Comparison of ENCODE assay signal across 8 cellular contexts in genomic region chr15:83919319-83919830, GRCh38.
A peak's percentile ranks its signal among the peaks of the same experiment; 100 is the strongest.
DNase-seq lines count a peak whose midpoint lies in the region; ATAC-seq and TF ChIP-seq lines count a peak whose summit lies in the region.
"Had no signal": no experiment of that assay in that cellular context is flagged by ENCODE, and none has a peak within 500 bp of the region (broad histone marks: within the 10 kb centered on the region; RNA-seq: fewer than 3 reads in every experiment).

No MANE protein-coding gene starts in this region.

- intact Hi-C loops in esophagus squamous epithelium (cut with DNase I): no loop called here

- no peak overlapping the region for H3K4me3 ChIP-seq in esophagus squamous epithelium
- H3K4me3 ChIP-seq: breast epithelium had no signal

- no peak overlapping the region for H3K4me3 Mint-ChIP-seq in nephron

- no peak for TF ChIP-seq CTCF in nephron (IDR thresholded peaks at IDR 0.05; ENCODE audit: unreplicated experiment in 3 of 3)
- TF ChIP-seq CTCF in esophagus squamous epithelium (IDR thresholded peaks at IDR 0.05): no peak

- H3K27ac Mint-ChIP-seq in nephron: peak overlapping the region in 2 of 3 experiments; percentile 28 to 37

- TF ChIP-seq POLR2A in esophagus squamous epithelium (IDR thresholded peaks at IDR 0.05): no peak

- no peaks in the 10 kb centered on the region for H3K36me3 Mint-ChIP-seq in nephron (ENCODE audit: low read depth)

- no peaks in the 10 kb centered on the region for H3K4me1 ChIP-seq in esophagus squamous epithelium
- H3K4me1 ChIP-seq: breast epithelium had no signal

- peaks cover 30% of the 10 kb centered on the region for H3K4me1 Mint-ChIP-seq in nephron

- H3K27ac ChIP-seq in esophagus squamous epithelium: no peak overlapping the region
- H3K27ac ChIP-seq: breast epithelium had no signal

- no peaks in the 10 kb centered on the region for H3K36me3 ChIP-seq in esophagus squamous epithelium
- H3K36me3 ChIP-seq: breast epithelium had no signal

- ATAC-seq in GM18520 (IDR thresholded peaks at IDR 0.05; ENCODE audit: unreplicated experiment): peak; percentile 79
- ATAC-seq in GM21515 (IDR thresholded peaks at IDR 0.05; ENCODE audit: unreplicated experiment): peak; percentile 59
- peak; percentile 91 for ATAC-seq in HG03432 (IDR thresholded peaks at IDR 0.05; ENCODE audit: unreplicated experiment)

- no peaks in the 10 kb centered on the region for H3K27me3 ChIP-seq in esophagus squamous epithelium
- H3K27me3 ChIP-seq: breast epithelium had no signal

- no peaks in the 10 kb centered on the region for H3K9me3 Mint-ChIP-seq in nephron

- H3K27me3 Mint-ChIP-seq in nephron (ENCODE audit: low read depth): peaks cover 5% of the 10 kb centered on the region

- no peaks in the 10 kb centered on the region for H3K9me3 ChIP-seq in esophagus squamous epithelium
- H3K9me3 ChIP-seq: breast epithelium had no signal

- WGBS in esophagus squamous epithelium, 2 donors: 51 to 57% methylated on average over 5 of the region's 5 CpGs

- DNase-seq in NCI-H510A treated with DMSO at 0.1 percent for 48 hours (lab: John Stamatoyannopoulos, UW): no peak
- no peak for DNase-seq in esophagus squamous epithelium (lab: John Stamatoyannopoulos, UW)
- DNase-seq in NCI-H1105 treated with DMSO at 0.1 percent for 48 hours (lab: John Stamatoyannopoulos, UW): no peak
